In genomic region chr1:224513787-224514209, GRCh38 we compare ENCODE assay signal across 1 cellular context.
TF ChIP-seq lines count a peak whose summit lies in the region.

No MANE protein-coding gene starts in this region.

TF ChIP-seq in HepG2, 621 proteins besides CTCF, POLR2A, EP300 and RAD21 (continued from another document):
- TF ChIP-seq AKNA (CRISPR knock-in tag; IDR thresholded peaks at IDR 0.05; ENCODE audit: borderline replicate concordance) = no peak
- TF ChIP-seq ZMYM4 (CRISPR knock-in tag; IDR thresholded peaks at IDR 0.05) = peak; percentile 54; the same call in 1 of the 2 replicates
- TF ChIP-seq STAG1 (CRISPR knock-in tag; IDR thresholded peaks at IDR 0.05) = peak; percentile 93
- 0 out of 4 replicates have a peak, but pooled peaks of 1 of the 2 experiments have one; percentile 28 for TF ChIP-seq KLF16 (CRISPR knock-in tag; IDR thresholded peaks at IDR 0.05)
- TF ChIP-seq ZHX1 (CRISPR knock-in tag; IDR thresholded peaks at IDR 0.05; ENCODE audit: low read depth) = no peak
- peak; percentile 54 for TF ChIP-seq TEAD3 (CRISPR knock-in tag; optimal IDR thresholded peaks at IDR 0.05; ENCODE audit: borderline replicate concordance)
- TF ChIP-seq, protein P1, sequence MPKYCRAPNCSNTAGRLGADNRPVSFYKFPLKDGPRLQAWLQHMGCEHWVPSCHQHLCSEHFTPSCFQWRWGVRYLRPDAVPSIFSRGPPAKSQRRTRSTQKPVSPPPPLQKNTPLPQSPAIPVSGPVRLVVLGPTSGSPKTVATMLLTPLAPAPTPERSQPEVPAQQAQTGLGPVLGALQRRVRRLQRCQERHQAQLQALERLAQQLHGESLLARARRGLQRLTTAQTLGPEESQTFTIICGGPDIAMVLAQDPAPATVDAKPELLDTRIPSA (CRISPR knock-in tag; IDR thresholded peaks at IDR 0.05; ENCODE audit: borderline replicate concordance) = no peak
- TF ChIP-seq SRSF1 (optimal IDR thresholded peaks at IDR 0.05; ENCODE audit: low read depth, low read length) = no peak
- no peak for TF ChIP-seq KIAA2018 (CRISPR knock-in tag; IDR thresholded peaks at IDR 0.05; ENCODE audit: borderline replicate concordance)
- TF ChIP-seq, protein P2, sequence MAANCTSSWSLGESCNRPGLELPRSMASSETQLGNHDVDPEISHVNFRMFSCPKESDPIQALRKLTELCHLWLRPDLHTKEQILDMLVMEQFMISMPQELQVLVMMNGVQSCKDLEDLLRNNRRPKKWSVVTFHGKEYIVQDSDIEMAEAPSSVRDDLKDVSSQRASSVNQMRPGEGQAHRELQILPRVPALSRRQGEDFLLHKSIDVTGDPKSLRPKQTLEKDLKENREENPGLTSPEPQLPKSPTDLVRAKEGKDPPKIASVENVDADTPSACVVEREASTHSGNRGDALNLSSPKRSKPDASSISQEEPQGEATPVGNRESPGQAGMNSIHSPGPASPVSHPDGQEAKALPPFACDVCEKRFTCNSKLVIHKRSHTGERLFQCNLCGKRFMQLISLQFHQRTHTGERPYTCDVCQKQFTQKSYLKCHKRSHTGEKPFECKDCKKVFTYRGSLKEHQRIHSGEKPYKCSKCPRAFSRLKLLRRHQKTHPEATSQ (CRISPR knock-in tag; IDR thresholded peaks at IDR 0.05; ENCODE audit: borderline replicate concordance) = no peak
- no peak for TF ChIP-seq MAFK (conservative IDR thresholded peaks at IDR 0.05 in 1 of 2, IDR thresholded peaks at IDR 0.05 in 1 of 2; ENCODE audit: low read length in 2 of 2)
- TF ChIP-seq ZMAT3 (CRISPR knock-in tag; conservative IDR thresholded peaks at IDR 0.05) = no peak
- TF ChIP-seq TEAD2 (CRISPR knock-in tag; IDR thresholded peaks at IDR 0.05) = no peak
- no peak for TF ChIP-seq CHD2 (IDR thresholded peaks at IDR 0.05; ENCODE audit: low read depth, low read length)
- peak; percentile 43; the same call in 1 of the 2 replicates for TF ChIP-seq NFKB2 (CRISPR knock-in tag; IDR thresholded peaks at IDR 0.05; ENCODE audit: borderline replicate concordance)
- no peak for TF ChIP-seq ZSCAN29 (CRISPR knock-in tag; conservative IDR thresholded peaks at IDR 0.05)
- TF ChIP-seq ZBTB3 (CRISPR knock-in tag; IDR thresholded peaks at IDR 0.05; ENCODE audit: borderline replicate concordance, low read depth) = no peak
- no peak for TF ChIP-seq ZMYM2 (CRISPR knock-in tag; IDR thresholded peaks at IDR 0.05)
- no peak for TF ChIP-seq ESRRA (CRISPR knock-in tag; IDR thresholded peaks at IDR 0.05; ENCODE audit: low read depth)
- no peak for TF ChIP-seq ZNF180 (CRISPR knock-in tag; IDR thresholded peaks at IDR 0.05; ENCODE audit: borderline replicate concordance, low read depth)
- peak; percentile 56; the same call in 1 of the 2 replicates for TF ChIP-seq SMC3 (IDR thresholded peaks at IDR 0.05; ENCODE audit: low read length)
